8 cellular contexts compared by ENCODE assay signal in the genomic region with DNA sequence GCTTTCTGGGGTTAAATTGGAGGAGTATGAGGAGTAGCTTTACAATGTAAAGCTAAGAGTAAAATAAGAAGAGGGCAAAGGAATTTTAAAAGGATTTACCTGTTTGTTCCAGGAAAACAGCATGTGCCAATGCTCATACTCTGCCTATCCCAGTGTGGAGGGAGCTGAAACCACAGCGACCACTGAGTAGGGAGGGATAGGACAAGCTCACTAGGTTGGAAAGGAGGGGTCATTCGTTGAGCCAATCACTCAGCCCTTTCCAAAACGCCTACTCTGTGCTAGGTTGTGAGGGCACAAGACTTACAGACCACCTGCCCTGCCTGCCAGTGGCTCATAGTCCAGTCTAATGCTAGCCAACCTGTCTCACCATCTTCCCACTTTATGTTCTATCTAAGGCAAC. TPM values are rescaled to one million over a fixed set of nuclear protein-coding genes. Genes with fewer than 3 reads are reported as not detected.
DNase-seq lines count a peak whose midpoint lies in the region; ATAC-seq lines count a peak whose summit lies in the region.

No MANE protein-coding gene starts in this region.

- no peak overlapping the region for H3K23ac ChIP-seq in mesenchymal stem cell (ENCODE audit: low read length in 2 of 2)

- H3K27me3 ChIP-seq in ACC112 (ENCODE audit: insufficient read depth, low read length): no peaks in the 10 kb centered on the region
- no peaks in the 10 kb centered on the region for H3K27me3 ChIP-seq in HUES6 (ENCODE audit: control insufficient read depth, insufficient read depth, low read length)
- H3K27me3 ChIP-seq in mesenchymal stem cell (ENCODE audit: control insufficient read depth in 1 of 2, insufficient read depth in 1 of 2, low read length in 2 of 2): no peaks in the 10 kb centered on the region

- H3K9ac ChIP-seq in HUES6 (ENCODE audit: low read length) (peak overlapping the region; percentile 100), mesenchymal stem cell (ENCODE audit: low read length) (peak overlapping the region; percentile 96)

- no peak overlapping the region for H3K14ac ChIP-seq in mesenchymal stem cell (ENCODE audit: low read length in 2 of 2)

- peak overlapping the region in 1 of 2 experiments; percentile 3 for H2BK12ac ChIP-seq in mesenchymal stem cell (ENCODE audit: low read length in 2 of 2)

- peak overlapping the region; percentile 44 for H2AK5ac ChIP-seq in mesenchymal stem cell (ENCODE audit: low read length, severe bottlenecking)

- H4K91ac ChIP-seq in mesenchymal stem cell (ENCODE audit: low read length): peak overlapping the region; percentile 57

- H3K4me1 ChIP-seq in ACC112 (ENCODE audit: control insufficient read depth, insufficient read depth, low read length, unreplicated experiment) (peaks cover 9% of the 10 kb centered on the region), HUES6 (ENCODE audit: control insufficient read depth, insufficient read depth, low read length) (peaks cover 8% of the 10 kb centered on the region), mesenchymal stem cell (ENCODE audit: control insufficient read depth, insufficient read depth, low read depth, low read length) (peaks cover 12% of the 10 kb centered on the region)

- H3K79me1 ChIP-seq in mesenchymal stem cell (replicated peaks; ENCODE audit: low read length, poor library complexity, severe bottlenecking): peaks cover 14% of the 10 kb centered on the region

- ATAC-seq in GM18519 (IDR thresholded peaks at IDR 0.05; ENCODE audit: low FRiP score, unreplicated experiment) (no peak), HG03354 (IDR thresholded peaks at IDR 0.05; ENCODE audit: poor library complexity, severe bottlenecking, unreplicated experiment) (no peak), HG02588 (IDR thresholded peaks at IDR 0.05; ENCODE audit: unreplicated experiment) (no peak)

- H3K27ac ChIP-seq in ACC112 (ENCODE audit: low read depth, low read length): peak overlapping the region; percentile 77
- peak overlapping the region; percentile 99 for H3K27ac ChIP-seq in HUES6 (ENCODE audit: low read depth, low read length)
- peak overlapping the region; percentile 62 for H3K27ac ChIP-seq in angular gyrus (ENCODE audit: low read depth, low read length)
- H3K27ac ChIP-seq in mesenchymal stem cell (ENCODE audit: low read length, poor library complexity, severe bottlenecking): no peak overlapping the region

- no peak overlapping the region for H2BK120ac ChIP-seq in mesenchymal stem cell (ENCODE audit: low read depth, low read length)

- H3K4ac ChIP-seq in mesenchymal stem cell (ENCODE audit: low read depth in 1 of 2, low read length in 2 of 2): peak overlapping the region in 1 of 2 experiments; percentile 4

- peaks cover 54% of the 10 kb centered on the region for H3K79me2 ChIP-seq in ACC112 (ENCODE audit: control insufficient read depth, insufficient read depth, low read length, unreplicated experiment)

- H3K4me3 ChIP-seq in ACC112 (ENCODE audit: low read depth, low read length) (peak overlapping the region; percentile 96), HUES6 (ENCODE audit: low read depth, low read length) (peak overlapping the region; percentile 97), mesenchymal stem cell (ENCODE audit: insufficient read depth in 1 of 2, low read depth in 1 of 2, low read length in 2 of 2) (peak overlapping the region in 1 of 2 experiments; percentile 95)

- H2BK5ac ChIP-seq in mesenchymal stem cell (ENCODE audit: low read depth, low read length, poor library complexity, severe bottlenecking): no peak overlapping the region

- H2BK15ac ChIP-seq in mesenchymal stem cell (ENCODE audit: low read depth, poor library complexity, severe bottlenecking): no peak overlapping the region

- H3K9me3 ChIP-seq in HUES6 (ENCODE audit: control insufficient read depth, insufficient read depth, low read depth, low read length) (no peaks in the 10 kb centered on the region), mesenchymal stem cell (ENCODE audit: control insufficient read depth, low read length) (no peaks in the 10 kb centered on the region)

- H3K4me2 ChIP-seq in mesenchymal stem cell (ENCODE audit: low read length, poor library complexity, severe bottlenecking): no peak overlapping the region

- peak overlapping the region; percentile 91 for H2AFZ ChIP-seq in ACC112 (ENCODE audit: low read length, unreplicated experiment)
- no peak overlapping the region for H2AFZ ChIP-seq in mesenchymal stem cell (ENCODE audit: low read depth, low read length)

- no peak for DNase-seq in mesenchymal stem cell
- DNase-seq in NCI-H2196 (lab: John Stamatoyannopoulos, UW; ENCODE audit: unreplicated experiment): no peak

- 15% methylated on average over 3 of the region's 3 CpGs for WGBS in mesenchymal stem cell

- H3K36me3 ChIP-seq in ACC112 (ENCODE audit: insufficient read depth, low read length) (peaks cover 1% of the 10 kb centered on the region; the same call in 1 of the 2 replicates), HUES6 (ENCODE audit: control insufficient read depth, insufficient read depth, low read length) (peaks cover 23% of the 10 kb centered on the region), mesenchymal stem cell (ENCODE audit: control insufficient read depth in 1 of 2, insufficient read depth in 2 of 2, low read depth in 1 of 2, low read length in 2 of 2) (peaks cover 15 to 17% of the 10 kb centered on the region in 2 experiments)

- peak overlapping the region; percentile 45 for H4K8ac ChIP-seq in mesenchymal stem cell (ENCODE audit: low read length)

- H3K18ac ChIP-seq in mesenchymal stem cell (ENCODE audit: low read depth in 1 of 2, low read length in 2 of 2): no peak overlapping the region

RNA-seq across cellular contexts. Expression of a gene that starts 1.1 kb away (rescaled TPM):
- polyA plus RNA-seq in mesenchymal stem cell (2013, experiment 1 of 2): 73.0 TPM
- polyA plus RNA-seq in mesenchymal stem cell (2013, experiment 2 of 2): 69.4 TPM

RNA-seq across cellular contexts. Expression of a gene that starts 1.6 kb away (rescaled TPM):
- 63.3 TPM for polyA plus RNA-seq in mesenchymal stem cell (2013, experiment 1 of 2)
- polyA plus RNA-seq in mesenchymal stem cell (2013, experiment 2 of 2): 64.3 TPM

RNA-seq across cellular contexts. Expression of a gene that starts 32.1 kb away (rescaled TPM):
- polyA plus RNA-seq in mesenchymal stem cell (2013, experiment 1 of 2): 0.21 TPM
- polyA plus RNA-seq in mesenchymal stem cell (2013, experiment 2 of 2): 0.16 TPM

RNA-seq across cellular contexts. Expression of a gene that starts 51.7 kb away (rescaled TPM):
- 51.3 TPM for polyA plus RNA-seq in mesenchymal stem cell (2013, experiment 1 of 2)
- 50.8 TPM for polyA plus RNA-seq in mesenchymal stem cell (2013, experiment 2 of 2)
